4 cellular contexts compared by ENCODE assay signal in genomic region chr6:165455488-165455887, GRCh38.
"Had no signal": no experiment of that assay in that cellular context is flagged by ENCODE, and none has a peak within 500 bp of the region (broad histone marks: within the 10 kb centered on the region; RNA-seq: fewer than 3 reads in every experiment).

No MANE protein-coding gene starts in this region.

- H3K27ac Mint-ChIP-seq: GM23338, H9 had no signal

- H2AFZ ChIP-seq: GM23338 had no signal

- ATAC-seq: GM23338, K562 had no signal

- DNase-seq: H9, HCEC 1CT had no signal

- H3K4me2 ChIP-seq: GM23338 had no signal

- H3K9me3 Mint-ChIP-seq: GM23338, H9 had no signal

- H3K4me3 Mint-ChIP-seq: GM23338, H9 had no signal

- H3K4me3 ChIP-seq: GM23338, K562 had no signal
